1 cellular context compared by ENCODE assay signal in the genomic region with DNA sequence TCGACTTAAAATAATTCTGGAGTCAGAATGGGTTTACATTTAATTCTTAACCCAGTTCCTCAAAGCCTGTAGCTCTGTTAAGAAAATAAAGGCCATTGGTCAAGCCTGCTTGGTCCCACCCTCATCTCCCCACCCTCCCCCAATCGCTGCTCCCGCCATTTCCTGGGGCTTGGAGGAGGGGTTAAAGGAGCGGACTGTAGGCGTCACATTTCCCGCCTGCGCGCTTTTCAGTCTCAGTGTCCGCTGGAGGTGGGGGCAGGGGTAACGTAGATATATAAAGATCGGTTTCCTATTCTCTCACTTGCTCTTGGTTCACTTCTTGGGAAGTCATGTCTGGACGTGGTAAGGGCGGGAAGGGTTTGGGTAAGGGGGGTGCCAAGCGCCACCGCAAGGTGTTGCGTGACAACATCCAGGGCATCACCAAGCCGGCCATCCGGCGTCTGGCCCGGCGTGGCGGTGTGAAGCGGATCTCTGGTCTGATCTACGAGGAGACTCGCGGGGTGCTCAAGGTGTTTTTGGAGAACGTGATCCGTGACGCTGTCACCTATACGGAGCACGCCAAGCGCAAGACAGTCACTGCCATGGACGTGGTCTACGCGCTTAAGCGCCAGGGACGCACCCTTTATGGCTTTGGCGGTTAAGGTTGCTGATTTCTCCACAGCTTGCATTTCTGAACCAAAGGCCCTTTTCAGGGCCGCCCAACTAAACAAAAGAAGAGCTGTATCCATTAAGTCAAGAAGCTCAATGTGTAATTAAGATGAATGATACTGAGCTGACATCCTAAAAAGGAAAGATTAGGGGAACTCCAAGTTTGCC.
TF ChIP-seq lines count a peak whose summit lies in the region.

No MANE protein-coding gene starts in this region.

TF ChIP-seq in SK-N-SH, 30 proteins besides CTCF, POLR2A, EP300 and RAD21 (continued from another document):
- TF ChIP-seq, protein P1, sequence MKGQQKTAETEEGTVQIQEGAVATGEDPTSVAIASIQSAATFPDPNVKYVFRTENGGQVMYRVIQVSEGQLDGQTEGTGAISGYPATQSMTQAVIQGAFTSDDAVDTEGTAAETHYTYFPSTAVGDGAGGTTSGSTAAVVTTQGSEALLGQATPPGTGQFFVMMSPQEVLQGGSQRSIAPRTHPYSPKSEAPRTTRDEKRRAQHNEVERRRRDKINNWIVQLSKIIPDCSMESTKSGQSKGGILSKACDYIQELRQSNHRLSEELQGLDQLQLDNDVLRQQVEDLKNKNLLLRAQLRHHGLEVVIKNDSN (IDR thresholded peaks at IDR 0.05; ENCODE audit: borderline replicate concordance, low read depth) = no peak
- TF ChIP-seq RCOR1 (IDR thresholded peaks at IDR 0.05; ENCODE audit: low read length) (peak; percentile 54), CHD2 (IDR thresholded peaks at IDR 0.05; ENCODE audit: low read length, partially characterized antibody) (peak; percentile 90), FOXJ3 (CRISPR knock-in tag; IDR thresholded peaks at IDR 0.05) (no peak), TAF1 (IDR thresholded peaks at IDR 0.05; ENCODE audit: borderline replicate concordance, low read depth, low read length) (peak; percentile 53; the same call in 1 of the 2 replicates), GABPA (IDR thresholded peaks at IDR 0.05; ENCODE audit: low read depth) (no peak), TCF12 (IDR thresholded peaks at IDR 0.05) (no peak), FOSL2 (IDR thresholded peaks at IDR 0.05; ENCODE audit: borderline replicate concordance, low read depth) (no peak), FOXM1 (IDR thresholded peaks at IDR 0.05; ENCODE audit: low read depth) (no peak), ELF1 (IDR thresholded peaks at IDR 0.05) (0 out of 2 replicates have a peak, but pooled peaks have one; percentile 14), GATA2 (CRISPR knock-in tag; IDR thresholded peaks at IDR 0.05) (no peak), EZH2phosphoT487 (IDR thresholded peaks at IDR 0.05; ENCODE audit: borderline replicate concordance, low read depth) (no peak)
- TF ChIP-seq, protein P2, sequence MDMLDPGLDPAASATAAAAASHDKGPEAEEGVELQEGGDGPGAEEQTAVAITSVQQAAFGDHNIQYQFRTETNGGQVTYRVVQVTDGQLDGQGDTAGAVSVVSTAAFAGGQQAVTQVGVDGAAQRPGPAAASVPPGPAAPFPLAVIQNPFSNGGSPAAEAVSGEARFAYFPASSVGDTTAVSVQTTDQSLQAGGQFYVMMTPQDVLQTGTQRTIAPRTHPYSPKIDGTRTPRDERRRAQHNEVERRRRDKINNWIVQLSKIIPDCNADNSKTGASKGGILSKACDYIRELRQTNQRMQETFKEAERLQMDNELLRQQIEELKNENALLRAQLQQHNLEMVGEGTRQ (IDR thresholded peaks at IDR 0.05; ENCODE audit: borderline replicate concordance, low read depth, low read length) = no peak
- TF ChIP-seq, protein P3, sequence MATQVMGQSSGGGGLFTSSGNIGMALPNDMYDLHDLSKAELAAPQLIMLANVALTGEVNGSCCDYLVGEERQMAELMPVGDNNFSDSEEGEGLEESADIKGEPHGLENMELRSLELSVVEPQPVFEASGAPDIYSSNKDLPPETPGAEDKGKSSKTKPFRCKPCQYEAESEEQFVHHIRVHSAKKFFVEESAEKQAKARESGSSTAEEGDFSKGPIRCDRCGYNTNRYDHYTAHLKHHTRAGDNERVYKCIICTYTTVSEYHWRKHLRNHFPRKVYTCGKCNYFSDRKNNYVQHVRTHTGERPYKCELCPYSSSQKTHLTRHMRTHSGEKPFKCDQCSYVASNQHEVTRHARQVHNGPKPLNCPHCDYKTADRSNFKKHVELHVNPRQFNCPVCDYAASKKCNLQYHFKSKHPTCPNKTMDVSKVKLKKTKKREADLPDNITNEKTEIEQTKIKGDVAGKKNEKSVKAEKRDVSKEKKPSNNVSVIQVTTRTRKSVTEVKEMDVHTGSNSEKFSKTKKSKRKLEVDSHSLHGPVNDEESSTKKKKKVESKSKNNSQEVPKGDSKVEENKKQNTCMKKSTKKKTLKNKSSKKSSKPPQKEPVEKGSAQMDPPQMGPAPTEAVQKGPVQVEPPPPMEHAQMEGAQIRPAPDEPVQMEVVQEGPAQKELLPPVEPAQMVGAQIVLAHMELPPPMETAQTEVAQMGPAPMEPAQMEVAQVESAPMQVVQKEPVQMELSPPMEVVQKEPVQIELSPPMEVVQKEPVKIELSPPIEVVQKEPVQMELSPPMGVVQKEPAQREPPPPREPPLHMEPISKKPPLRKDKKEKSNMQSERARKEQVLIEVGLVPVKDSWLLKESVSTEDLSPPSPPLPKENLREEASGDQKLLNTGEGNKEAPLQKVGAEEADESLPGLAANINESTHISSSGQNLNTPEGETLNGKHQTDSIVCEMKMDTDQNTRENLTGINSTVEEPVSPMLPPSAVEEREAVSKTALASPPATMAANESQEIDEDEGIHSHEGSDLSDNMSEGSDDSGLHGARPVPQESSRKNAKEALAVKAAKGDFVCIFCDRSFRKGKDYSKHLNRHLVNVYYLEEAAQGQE (IDR thresholded peaks at IDR 0.05; ENCODE audit: low read depth, low read length) = no peak
- TF ChIP-seq, protein P4, sequence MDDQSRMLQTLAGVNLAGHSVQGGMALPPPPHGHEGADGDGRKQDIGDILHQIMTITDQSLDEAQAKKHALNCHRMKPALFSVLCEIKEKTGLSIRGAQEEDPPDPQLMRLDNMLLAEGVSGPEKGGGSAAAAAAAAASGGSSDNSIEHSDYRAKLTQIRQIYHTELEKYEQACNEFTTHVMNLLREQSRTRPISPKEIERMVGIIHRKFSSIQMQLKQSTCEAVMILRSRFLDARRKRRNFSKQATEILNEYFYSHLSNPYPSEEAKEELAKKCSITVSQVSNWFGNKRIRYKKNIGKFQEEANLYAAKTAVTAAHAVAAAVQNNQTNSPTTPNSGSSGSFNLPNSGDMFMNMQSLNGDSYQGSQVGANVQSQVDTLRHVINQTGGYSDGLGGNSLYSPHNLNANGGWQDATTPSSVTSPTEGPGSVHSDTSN (IDR thresholded peaks at IDR 0.05) = no peak
- TF ChIP-seq, protein P5, sequence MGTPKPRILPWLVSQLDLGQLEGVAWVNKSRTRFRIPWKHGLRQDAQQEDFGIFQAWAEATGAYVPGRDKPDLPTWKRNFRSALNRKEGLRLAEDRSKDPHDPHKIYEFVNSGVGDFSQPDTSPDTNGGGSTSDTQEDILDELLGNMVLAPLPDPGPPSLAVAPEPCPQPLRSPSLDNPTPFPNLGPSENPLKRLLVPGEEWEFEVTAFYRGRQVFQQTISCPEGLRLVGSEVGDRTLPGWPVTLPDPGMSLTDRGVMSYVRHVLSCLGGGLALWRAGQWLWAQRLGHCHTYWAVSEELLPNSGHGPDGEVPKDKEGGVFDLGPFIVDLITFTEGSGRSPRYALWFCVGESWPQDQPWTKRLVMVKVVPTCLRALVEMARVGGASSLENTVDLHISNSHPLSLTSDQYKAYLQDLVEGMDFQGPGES (IDR thresholded peaks at IDR 0.05; ENCODE audit: low read depth, low read length) = no peak; the same call in 1 of the 2 replicates
TF ChIP-seq in SK-N-SH: peak in this region for 10.
